Comparison of ENCODE assay signal across 1 cellular context in the genomic region with DNA sequence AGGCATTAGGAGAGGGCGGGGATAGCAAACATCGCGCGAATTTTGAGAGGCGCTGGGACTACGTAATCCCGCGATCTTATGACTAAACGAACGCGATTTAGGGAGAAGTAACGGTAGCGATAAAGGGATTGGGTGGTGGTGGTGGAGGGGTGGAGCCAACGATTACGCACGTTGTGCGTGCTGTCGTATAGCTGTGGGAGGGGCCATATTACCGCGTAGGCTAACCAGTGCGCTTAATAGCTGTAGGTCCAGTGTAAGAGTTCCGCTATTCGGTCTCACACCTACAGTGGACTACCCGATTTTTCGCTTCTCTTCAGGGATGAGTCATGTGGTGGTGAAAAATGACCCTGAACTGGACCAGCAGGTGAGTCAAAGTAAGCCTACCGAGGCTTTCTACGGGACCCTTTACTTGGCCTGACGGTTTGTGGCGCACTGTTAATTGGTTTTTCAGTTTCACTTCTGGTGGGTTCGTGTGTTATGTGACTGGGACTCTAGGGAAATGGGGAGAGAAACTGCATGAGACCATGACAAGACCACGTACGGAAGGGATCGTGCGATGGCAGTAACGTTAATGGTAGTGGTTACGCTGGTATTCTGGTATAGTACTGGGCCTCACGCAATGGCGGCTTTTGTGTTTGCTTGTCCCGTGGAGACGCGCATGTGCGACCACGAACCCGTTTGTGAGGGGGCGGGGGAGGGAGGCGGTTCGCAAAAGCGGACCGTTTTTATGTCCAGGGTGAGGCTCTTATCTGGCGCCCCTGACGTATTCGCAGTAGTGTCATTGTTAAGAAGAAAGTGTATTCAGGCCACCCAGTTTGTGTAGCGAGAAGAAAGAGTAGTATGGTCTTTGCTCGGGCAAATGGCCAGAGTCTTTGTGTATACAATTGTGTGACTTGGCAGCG.
TF ChIP-seq lines count a peak whose summit lies in the region.

A gene (plus strand): TSS at position 251 of the 902 bp plus-strand sequence. CDS start 69 bp downstream, at position 320.

TF ChIP-seq in SK-N-SH, 30 proteins besides CTCF, POLR2A, EP300 and RAD21 (continued from another document):
- TF ChIP-seq, protein P1, sequence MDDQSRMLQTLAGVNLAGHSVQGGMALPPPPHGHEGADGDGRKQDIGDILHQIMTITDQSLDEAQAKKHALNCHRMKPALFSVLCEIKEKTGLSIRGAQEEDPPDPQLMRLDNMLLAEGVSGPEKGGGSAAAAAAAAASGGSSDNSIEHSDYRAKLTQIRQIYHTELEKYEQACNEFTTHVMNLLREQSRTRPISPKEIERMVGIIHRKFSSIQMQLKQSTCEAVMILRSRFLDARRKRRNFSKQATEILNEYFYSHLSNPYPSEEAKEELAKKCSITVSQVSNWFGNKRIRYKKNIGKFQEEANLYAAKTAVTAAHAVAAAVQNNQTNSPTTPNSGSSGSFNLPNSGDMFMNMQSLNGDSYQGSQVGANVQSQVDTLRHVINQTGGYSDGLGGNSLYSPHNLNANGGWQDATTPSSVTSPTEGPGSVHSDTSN (IDR thresholded peaks at IDR 0.05), result no peak
- no peak for TF ChIP-seq SMC3 (IDR thresholded peaks at IDR 0.05; ENCODE audit: low read depth, low read length)
